Comparison of ENCODE assay signal across 11 cellular contexts in the genomic region with DNA sequence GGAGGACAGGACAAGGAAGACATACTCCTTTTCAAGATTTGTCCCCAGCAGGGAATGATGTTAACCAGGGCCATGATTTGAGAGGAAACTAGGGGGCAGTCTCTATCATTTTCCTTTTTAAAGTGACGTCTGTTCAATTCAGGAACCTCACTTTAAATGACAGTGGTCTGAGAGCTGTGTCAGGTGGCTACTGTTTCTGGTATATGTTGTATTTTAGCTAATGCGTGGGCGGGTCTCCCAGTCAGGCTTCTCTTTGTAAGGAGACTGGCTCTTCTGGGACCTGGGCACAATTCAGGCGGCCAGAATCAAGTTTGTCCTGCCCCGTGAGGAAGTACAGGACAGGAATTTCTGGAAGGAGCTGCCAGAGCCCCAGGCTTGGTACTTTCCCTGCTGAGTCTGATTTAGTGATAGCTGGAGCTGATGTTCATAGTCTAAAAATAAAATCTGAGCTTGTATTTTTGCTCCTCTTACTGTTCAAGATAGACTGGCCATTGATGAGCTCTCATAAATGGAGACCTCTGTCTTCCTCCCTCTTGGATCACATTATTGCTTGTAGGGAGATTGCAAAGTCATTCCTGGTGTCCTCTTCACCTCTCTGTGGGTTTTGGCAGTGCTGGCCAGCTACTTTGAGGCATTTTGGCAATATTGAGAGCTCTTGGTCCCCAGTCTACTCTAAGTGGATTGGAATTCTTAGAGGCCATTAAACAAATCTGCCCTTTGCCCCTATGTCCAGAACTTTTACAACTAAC. TPM values are rescaled to one million over a fixed set of nuclear protein-coding genes. Genes with fewer than 3 reads are reported as not detected.
DNase-seq lines count a peak whose midpoint lies in the region; ATAC-seq, FAIRE-seq and TF ChIP-seq lines count a peak whose summit lies in the region.
"Had no signal": no experiment of that assay in that cellular context is flagged by ENCODE, and none has a peak within 500 bp of the region (broad histone marks: within the 10 kb centered on the region; RNA-seq: fewer than 3 reads in every experiment).

No MANE protein-coding gene starts in this region.

- H3K4me3 ChIP-seq in WERI-Rb-1 (ENCODE audit: low read depth, low read length) (no peak overlapping the region), right cardiac atrium (ENCODE audit: low read length) (no peak overlapping the region), spleen (no peak overlapping the region)

- ATAC-seq in right cardiac atrium (peak; percentile 41 to 52), HG02588 (IDR thresholded peaks at IDR 0.05; ENCODE audit: unreplicated experiment) (no peak)

- TF ChIP-seq POLR2A in spleen (IDR thresholded peaks at IDR 0.05): no peak

- WGBS in right cardiac atrium: 41% methylated on average over 5 of the region's 5 CpGs
- WGBS in spleen, 5 donors: 70 to 78% (median 75%) methylated on average over 5 of the region's 5 CpGs

- H3K4me1 ChIP-seq in right cardiac atrium (ENCODE audit: control insufficient read depth, insufficient read depth, low read length): peaks cover 7% of the 10 kb centered on the region
- peaks cover 3 to 51% (median 23%) of the 10 kb centered on the region in 6 donors for H3K4me1 ChIP-seq in spleen

- no peaks in the 10 kb centered on the region for H3K27me3 ChIP-seq in WERI-Rb-1 (ENCODE audit: insufficient read depth, low read depth, severe bottlenecking)
- H3K27me3 ChIP-seq in right cardiac atrium (ENCODE audit: control insufficient read depth, insufficient read depth): no peaks in the 10 kb centered on the region
- H3K27me3 ChIP-seq in spleen (replicated peaks in 1 of 7): no peaks in the 10 kb centered on the region

- no peaks in the 10 kb centered on the region for H3K36me3 ChIP-seq in WERI-Rb-1
- H3K36me3 ChIP-seq in spleen: peaks cover 0 to 72% (median 46%) of the 10 kb centered on the region in 6 donors

- no peak overlapping the region for H3K27ac ChIP-seq in WERI-Rb-1
- peak overlapping the region; percentile 36 for H3K27ac ChIP-seq in right cardiac atrium (ENCODE audit: low read length)
- H3K27ac ChIP-seq in spleen: peak overlapping the region in 6 of 8 donors; percentile 4 to 58 (median 38)

- intact Hi-C loops in right cardiac atrium (cut with DNase I) (no loop called here), spleen (cut with DNase I; ENCODE audit: low total_unique reads) (no loop called here)

- peak; percentile 13 for TF ChIP-seq CTCF in GM10266 (IDR thresholded peaks at IDR 0.05; ENCODE audit: control insufficient read depth, insufficient read depth, low read depth, missing control alignments)
- TF ChIP-seq CTCF in WERI-Rb-1 (IDR thresholded peaks at IDR 0.05; ENCODE audit: low read depth, low read length): peak; percentile 29; the same call in 1 of the 2 replicates
- no peak for TF ChIP-seq CTCF in spleen (IDR thresholded peaks at IDR 0.05 in 8 of 11, conservative IDR thresholded peaks at IDR 0.05 in 3 of 11)

- no peak for FAIRE-seq in RCC 7860 (lab: Jason Lieb, UNC)

- DNase-seq in GM10266 (ENCODE audit: extremely low spot score): peak; percentile 52
- no peak for DNase-seq in WERI-Rb-1
- DNase-seq in right cardiac atrium: no peak
- DNase-seq in spleen: no peak
- DNase-seq in activated CD8-positive, alpha-beta memory T cell treated with anti-CD3 and anti-CD28 coated beads for 24 hours: no peak
- DNase-seq in stimulated activated naive CD4-positive, alpha-beta T cell (lab: John Stamatoyannopoulos, UW): no peak
- no peak for DNase-seq in RCC 7860 (ENCODE audit: low spot score)
- DNase-seq: activated CD4-positive, alpha-beta T cell treated with anti-CD3 and anti-CD28 coated beads, Interleukin-2, amount 50 U/mL, for 1 hour; GOT3; NCI-H774 had no signal

- H3K9me3 ChIP-seq in WERI-Rb-1 (ENCODE audit: severe bottlenecking) (no peaks in the 10 kb centered on the region), right cardiac atrium (ENCODE audit: control insufficient read depth, low read length) (no peaks in the 10 kb centered on the region), spleen (no peaks in the 10 kb centered on the region)

RNA-seq across cellular contexts. Expression of gene SQOR, which starts 25.6 kb away (rescaled TPM):
- 10 to 100 TPM; 18.2 to 23.6 (median 20.5) TPM for total RNA-seq in right cardiac atrium
- 16.0 TPM for polyA plus RNA-seq in right cardiac atrium
- 10 to 100 TPM; 52.2 to 79.6 (median 62.2) TPM for total RNA-seq in spleen
- 10 to 100 TPM; 21.5 to 39.7 (median 29.1) TPM for polyA plus RNA-seq in spleen

Comparison
In these comparisons a context has a peak if more than half of its experiments do, and no peak if none do; other contexts are left out.
1. CTCF ChIP-seq: peak in GM10266 (single experiment) and WERI-Rb-1 (single experiment); none in spleen (0 of 11).